In genomic region chr16:66150691-66151090, GRCh38 we compare ENCODE assay signal across 10 cellular contexts.
DNase-seq lines count a peak whose midpoint lies in the region; ATAC-seq and TF ChIP-seq lines count a peak whose summit lies in the region.
"Had no signal": no experiment of that assay in that cellular context is flagged by ENCODE, and none has a peak within 500 bp of the region (broad histone marks: within the 10 kb centered on the region; RNA-seq: fewer than 3 reads in every experiment).

No MANE protein-coding gene starts in this region.

- H3K9me3 ChIP-seq in SJSA1 (replicated peaks) (no peaks in the 10 kb centered on the region), WERI-Rb-1 (ENCODE audit: severe bottlenecking) (no peaks in the 10 kb centered on the region)

- TF ChIP-seq CTCF in GM23338 (conservative IDR thresholded peaks at IDR 0.05; ENCODE audit: low read depth in 2 of 2) = no peak
- no peak for TF ChIP-seq CTCF in WERI-Rb-1 (IDR thresholded peaks at IDR 0.05; ENCODE audit: low read depth, low read length)

- H3K27ac Mint-ChIP-seq in GM23338 = no peak overlapping the region
- H3K27ac Mint-ChIP-seq in stimulated activated memory B cell treated with anti-CD40 and anti-IgM and Interleukin-4, amounts not matched to agents 10 μg/mL and 1 μg/mL and 100 μg/mL, for 72 hours = no peak overlapping the region

- H3K9me2 ChIP-seq in GM23338 (ENCODE audit: insufficient read depth) = 0 out of 2 replicates have a peak, but pooled peaks cover 3% of the 10 kb centered on the region

- peaks cover 7% of the 10 kb centered on the region; the same call in 2 of the 3 replicates for H3K4me1 Mint-ChIP-seq in GM23338
- H3K4me1 Mint-ChIP-seq in stimulated activated memory B cell treated with anti-CD40 and anti-IgM and Interleukin-4, amounts not matched to agents 10 μg/mL and 1 μg/mL and 100 μg/mL, for 72 hours = peaks cover 17% of the 10 kb centered on the region

- intact Hi-C loops in left ventricle myocardium superior (cut with micrococcal nuclease) = no loop called here

- H3K4me2 ChIP-seq in GM23338 = no peak overlapping the region

- H3K4me1 ChIP-seq in GM23338 (ENCODE audit: insufficient read depth) (peaks cover 10% of the 10 kb centered on the region), SJSA1 (replicated peaks) (peaks cover 44% of the 10 kb centered on the region)

- H3K36me3 Mint-ChIP-seq in GM23338 (ENCODE audit: low read depth) = no peaks in the 10 kb centered on the region
- no peaks in the 10 kb centered on the region for H3K36me3 Mint-ChIP-seq in stimulated activated memory B cell treated with anti-CD40 and anti-IgM and Interleukin-4, amounts not matched to agents 10 μg/mL and 1 μg/mL and 100 μg/mL, for 72 hours
- H3K36me3 Mint-ChIP-seq: mesothelial cell of epicardium had no signal

- H3K9me3 Mint-ChIP-seq in GM23338 = no peaks in the 10 kb centered on the region
- peaks cover 5% of the 10 kb centered on the region for H3K9me3 Mint-ChIP-seq in stimulated activated memory B cell treated with anti-CD40 and anti-IgM and Interleukin-4, amounts not matched to agents 10 μg/mL and 1 μg/mL and 100 μg/mL, for 72 hours
- H3K9me3 Mint-ChIP-seq: activated T-cell treated with anti-CD3 and anti-CD28 coated beads, Interleukin-2, amount 50 U/mL, for 4 hours; mesothelial cell of epicardium had no signal

- no peaks in the 10 kb centered on the region for H3F3A ChIP-seq in GM23338 (replicated peaks; ENCODE audit: low read depth)

- H3K36me3 ChIP-seq in GM23338 (ENCODE audit: insufficient read depth) (no peaks in the 10 kb centered on the region), SJSA1 (no peaks in the 10 kb centered on the region), WERI-Rb-1 (no peaks in the 10 kb centered on the region)

- H3K79me2 ChIP-seq in GM23338 (replicated peaks; ENCODE audit: insufficient read depth) = no peaks in the 10 kb centered on the region

- no peak for ATAC-seq in GM23338
- ATAC-seq in left ventricle myocardium superior = peak; percentile 66
- peak; percentile 56 for ATAC-seq in stimulated activated memory B cell treated with anti-CD40 and anti-IgM and Interleukin-4, amounts not matched to agents 10 μg/mL and 1 μg/mL and 100 μg/mL, for 72 hours
- ATAC-seq: activated T-cell treated with anti-CD3 and anti-CD28 coated beads, Interleukin-2, amount 50 U/mL, for 4 hours had no signal

- H3K27me3 ChIP-seq in GM23338 (ENCODE audit: insufficient read depth) = no peaks in the 10 kb centered on the region
- no peaks in the 10 kb centered on the region for H3K27me3 ChIP-seq in SJSA1 (replicated peaks)
- no peaks in the 10 kb centered on the region for H3K27me3 ChIP-seq in WERI-Rb-1 (ENCODE audit: insufficient read depth, low read depth, severe bottlenecking)

- H3K27ac ChIP-seq in GM23338 (ENCODE audit: low read depth) (no peak overlapping the region), SJSA1 (peak overlapping the region; percentile 92), WERI-Rb-1 (no peak overlapping the region)

- H2AFZ ChIP-seq in GM23338 = peak overlapping the region; percentile 1

- DNase-seq in GM23338 (ENCODE audit: low spot score) (no peak), SJSA1 (ENCODE audit: low read depth in 1 of 2, low spot score in 2 of 2) (peak in 1 of 2 experiments; percentile 61), left ventricle myocardium superior (no peak), WERI-Rb-1 (no peak), DMS114 treated with DMSO at 0.1 percent for 48 hours (lab: John Stamatoyannopoulos, UW; ENCODE audit: unreplicated experiment) (no peak)
- DNase-seq in stimulated activated naive CD4-positive, alpha-beta T cell treated with Interleukin-2 at 50 U/mL for 16 hours (lab: John Stamatoyannopoulos, UW) = no peak
- DNase-seq: activated T-cell treated with anti-CD3 and anti-CD28 coated beads, Interleukin-2, amount 50 U/mL, for 4 hours; NCI-H187 treated with DMSO at 0.1 percent for 48 hours had no signal

- peaks cover 9% of the 10 kb centered on the region for H3K27me3 Mint-ChIP-seq in GM23338 (ENCODE audit: insufficient read depth, low read depth, poor library complexity)
- peaks cover 21% of the 10 kb centered on the region for H3K27me3 Mint-ChIP-seq in stimulated activated memory B cell treated with anti-CD40 and anti-IgM and Interleukin-4, amounts not matched to agents 10 μg/mL and 1 μg/mL and 100 μg/mL, for 72 hours

- H3K4me3 Mint-ChIP-seq in GM23338 = no peak overlapping the region
- no peak overlapping the region for H3K4me3 Mint-ChIP-seq in stimulated activated memory B cell treated with anti-CD40 and anti-IgM and Interleukin-4, amounts not matched to agents 10 μg/mL and 1 μg/mL and 100 μg/mL, for 72 hours
- H3K4me3 Mint-ChIP-seq: activated T-cell treated with anti-CD3 and anti-CD28 coated beads, Interleukin-2, amount 50 U/mL, for 4 hours; mesothelial cell of epicardium had no signal

- no peaks in the 10 kb centered on the region for H4K20me1 ChIP-seq in GM23338 (replicated peaks; ENCODE audit: insufficient read depth)

- H3K4me3 ChIP-seq in GM23338 = no peak overlapping the region
- no peak overlapping the region for H3K4me3 ChIP-seq in SJSA1
- no peak overlapping the region for H3K4me3 ChIP-seq in WERI-Rb-1 (ENCODE audit: low read depth, low read length)

TF ChIP-seq in GM23338, 12 proteins besides CTCF, POLR2A, EP300 and RAD21:
- TF ChIP-seq ETS1 (IDR thresholded peaks at IDR 0.05) (no peak), ZNF331 (CRISPR knock-in tag; IDR thresholded peaks at IDR 0.05; ENCODE audit: low read depth) (no peak), POLR2AphosphoS5 (IDR thresholded peaks at IDR 0.05; ENCODE audit: low read depth) (no peak), JUNB (IDR thresholded peaks at IDR 0.05; ENCODE audit: unreplicated experiment) (no peak), ZNF114 (CRISPR knock-in tag; IDR thresholded peaks at IDR 0.05) (no peak), CREB1 (CRISPR knock-in tag; IDR thresholded peaks at IDR 0.05; ENCODE audit: low read depth) (no peak), NANOG (IDR thresholded peaks at IDR 0.05; ENCODE audit: borderline replicate concordance) (no peak), REST (IDR thresholded peaks at IDR 0.05; ENCODE audit: unreplicated experiment) (no peak)
